Comparison of ENCODE assay signal across 28 cellular contexts in the genomic region with DNA sequence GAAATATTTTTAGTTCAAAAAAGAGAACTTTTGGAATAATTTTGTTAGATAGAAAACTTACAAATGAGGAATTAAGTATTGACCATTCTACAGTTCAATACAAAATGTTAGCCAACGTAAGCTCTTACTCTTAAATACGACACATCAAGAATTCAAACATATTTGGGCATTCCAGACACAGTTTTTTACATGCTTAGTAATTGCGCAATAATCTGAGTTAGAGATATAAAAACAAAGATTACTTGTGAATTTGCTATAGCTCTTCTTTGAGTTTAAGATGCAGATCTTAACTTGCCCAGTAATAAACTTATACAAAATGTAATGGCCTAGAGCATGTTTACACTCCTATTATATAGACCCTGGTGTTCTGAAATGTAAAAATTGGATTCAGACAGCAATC. TPM values are rescaled to one million over a fixed set of nuclear protein-coding genes. Genes with fewer than 3 reads are reported as not detected.
"Had no signal": no experiment of that assay in that cellular context is flagged by ENCODE, and none has a peak within 500 bp of the region (broad histone marks: within the 10 kb centered on the region; RNA-seq: fewer than 3 reads in every experiment).

No MANE protein-coding gene starts in this region.

- H3K36me3 ChIP-seq: adrenal gland, ascending aorta, breast epithelium, esophagus squamous epithelium, lower lobe of right lung, stomach, suprapubic skin, tibial nerve, WERI-Rb-1 had no signal

- FAIRE-seq: TTC549, urothelium cell line had no signal

- H3K27me3 ChIP-seq: adrenal gland, ascending aorta, breast epithelium, esophagus squamous epithelium, foreskin keratinocyte, stomach, suprapubic skin, tibial nerve had no signal

- H3K36me3 Mint-ChIP-seq: activated naive CD4-positive, alpha-beta T cell treated with anti-CD3 and anti-CD28 coated beads, Interleukin-2, amount 50 U/mL, for 72 hours; naive B cell had no signal

- H3K9me3 ChIP-seq: adrenal gland, ascending aorta, breast epithelium, esophagus squamous epithelium, lower lobe of right lung, stomach, suprapubic skin, tibial nerve had no signal

- H3K27me3 Mint-ChIP-seq: activated CD4-positive, alpha-beta T cell treated with anti-CD3 and anti-CD28 coated beads, Interleukin-2, amount 10 ng/mL, durations not matched to agents 7 days and 5 days; activated T-cell treated with anti-CD3 and anti-CD28 coated beads, Interleukin-2, amount 50 U/mL, for 24 hours; activated T-helper 17 cell treated with anti-CD3 and anti-CD28 coated beads, Interleukin-2, amount 50 U/mL, for 72 hours; naive B cell had no signal

- H3K27ac Mint-ChIP-seq: activated CD4-positive, alpha-beta T cell treated with anti-CD3 and anti-CD28 coated beads, Interleukin-2, amount 10 ng/mL, durations not matched to agents 7 days and 5 days; activated CD8-positive, alpha-beta T cell treated with anti-CD3 and anti-CD28 coated beads, Interleukin-2, amount 10 ng/mL, durations not matched to agents 7 days and 5 days; activated naive CD4-positive, alpha-beta T cell treated with anti-CD3 and anti-CD28 coated beads, Interleukin-2, amount 50 U/mL, for 72 hours; activated T-cell treated with anti-CD3 and anti-CD28 coated beads, Interleukin-2, amount 50 U/mL, for 24 hours; activated T-helper 17 cell treated with anti-CD3 and anti-CD28 coated beads, Interleukin-2, amount 50 U/mL, for 72 hours; endodermal cell; naive B cell had no signal

- H3K27ac ChIP-seq: ascending aorta, breast epithelium, esophagus squamous epithelium, foreskin keratinocyte, lower lobe of right lung, stomach, suprapubic skin, WERI-Rb-1 had no signal

- H3K4me3 Mint-ChIP-seq: activated CD4-positive, alpha-beta T cell treated with anti-CD3 and anti-CD28 coated beads, Interleukin-2, amount 10 ng/mL, durations not matched to agents 7 days and 5 days; activated CD8-positive, alpha-beta T cell treated with anti-CD3 and anti-CD28 coated beads, Interleukin-2, amount 10 ng/mL, durations not matched to agents 7 days and 5 days; activated T-cell treated with anti-CD3 and anti-CD28 coated beads, Interleukin-2, amount 50 U/mL, for 24 hours; activated T-helper 17 cell treated with anti-CD3 and anti-CD28 coated beads, Interleukin-2, amount 50 U/mL, for 72 hours; endodermal cell had no signal

- ATAC-seq: activated CD8-positive, alpha-beta T cell treated with anti-CD3 and anti-CD28 coated beads, Interleukin-2, amount 10 ng/mL, durations not matched to agents 7 days and 5 days; activated naive CD4-positive, alpha-beta T cell treated with anti-CD3 and anti-CD28 coated beads, Interleukin-2, amount 50 U/mL, for 72 hours; activated T-helper 17 cell treated with anti-CD3 and anti-CD28 coated beads, Interleukin-2, amount 50 U/mL, for 72 hours; foreskin keratinocyte; left lobe of liver; lower lobe of right lung had no signal

- H3K9me3 Mint-ChIP-seq: activated CD4-positive, alpha-beta T cell treated with anti-CD3 and anti-CD28 coated beads, Interleukin-2, amount 10 ng/mL, durations not matched to agents 7 days and 5 days; activated naive CD4-positive, alpha-beta T cell treated with anti-CD3 and anti-CD28 coated beads, Interleukin-2, amount 50 U/mL, for 72 hours; activated T-cell treated with anti-CD3 and anti-CD28 coated beads, Interleukin-2, amount 50 U/mL, for 24 hours; activated T-helper 17 cell treated with anti-CD3 and anti-CD28 coated beads, Interleukin-2, amount 50 U/mL, for 72 hours; endodermal cell had no signal

- DNase-seq: activated CD4-positive, alpha-beta T cell treated with anti-CD3 and anti-CD28 coated beads, Interleukin-2, amount 10 ng/mL, durations not matched to agents 7 days and 5 days; activated CD4-positive, CD25-positive, alpha-beta regulatory T cell treated with anti-CD3 and anti-CD28 coated beads, Interleukin-2, amount 50 U/mL, for 72 hours; activated CD8-positive, alpha-beta T cell treated with anti-CD3 and anti-CD28 coated beads, Interleukin-2, amount 10 ng/mL, durations not matched to agents 7 days and 5 days; activated T-cell treated with anti-CD3 and anti-CD28 coated beads, Interleukin-2, amount 50 U/mL, for 24 hours; adrenal gland; cortex of kidney; endodermal cell; esophagus squamous epithelium; lower lobe of right lung; naive B cell; nucleus accumbens; posterior cingulate gyrus; stimulated activated CD4-positive, alpha-beta T cell treated with anti-CD3 and anti-CD28 coated beads, Interleukin-12 subunit alpha, Interleukin-12 subunit beta, amount 100 ng/mL, for 4 hours; stomach; T-helper 1 cell; WERI-Rb-1 had no signal

- H3K4me1 ChIP-seq: adrenal gland, ascending aorta, breast epithelium, foreskin keratinocyte, lower lobe of right lung, stomach, suprapubic skin had no signal

- H3K4me3 ChIP-seq: adrenal gland, ascending aorta, breast epithelium, lower lobe of right lung, stomach, suprapubic skin, tibial nerve had no signal

RNA-seq across cellular contexts. Expression of gene HPGDS, which starts 1.2 kb away (rescaled TPM):
- total RNA-seq: activated CD8-positive, alpha-beta T cell treated with anti-CD3 and anti-CD28 coated beads, Interleukin-2, amount 10 ng/mL, durations not matched to agents 7 days and 5 days; ascending aorta; endodermal cell; foreskin keratinocyte; kidney epithelial cell had no signal
- polyA plus RNA-seq: foreskin keratinocyte, neural cell had no signal
